9 cellular contexts compared by ENCODE assay signal in the genomic region with DNA sequence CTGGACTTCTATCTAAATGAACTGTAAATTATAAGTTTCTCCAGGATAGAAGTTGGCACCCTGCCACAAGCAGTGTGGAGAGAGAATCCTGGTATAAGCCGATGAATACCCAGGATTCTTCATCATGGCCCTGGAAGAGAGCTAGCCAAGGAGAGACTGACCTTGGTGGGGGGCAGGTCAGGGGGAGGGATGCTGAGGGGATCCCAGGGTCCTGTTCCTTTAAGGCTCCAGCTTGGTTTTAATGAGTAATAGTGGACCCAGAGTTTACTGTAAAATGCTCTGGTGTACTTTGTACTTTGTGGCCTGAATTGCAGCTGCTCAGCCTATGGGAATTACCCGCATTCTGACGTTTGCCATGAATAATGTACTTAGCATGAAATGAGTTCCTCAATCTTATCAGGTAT. TPM values are rescaled to one million over a fixed set of nuclear protein-coding genes. Genes with fewer than 3 reads are reported as not detected.
A peak's percentile ranks its signal among the peaks of the same experiment; 100 is the strongest.
DNase-seq lines count a peak whose midpoint lies in the region; ATAC-seq and TF ChIP-seq lines count a peak whose summit lies in the region.
"Had no signal": no experiment of that assay in that cellular context is flagged by ENCODE, and none has a peak within 500 bp of the region (broad histone marks: within the 10 kb centered on the region; RNA-seq: fewer than 3 reads in every experiment).

No MANE protein-coding gene starts in this region.

- BruUV-seq in MCF 10A (replicated peaks; lab: Mats Ljungman, UMichigan) = no TSS peak

- intact Hi-C loops in MCF 10A (cut with micrococcal nuclease) = no loop called here

- no peak overlapping the region for H3K27ac Mint-ChIP-seq in MCF 10A (ENCODE audit: low read depth, unreplicated experiment)
- H3K27ac Mint-ChIP-seq: activated naive CD4-positive, alpha-beta T cell treated with anti-CD3 and anti-CD28 coated beads, Interleukin-2, amount 50 U/mL, for 72 hours had no signal

- no peaks in the 10 kb centered on the region for H3K27me3 Mint-ChIP-seq in MCF 10A (ENCODE audit: insufficient read depth, unreplicated experiment)

- no peak overlapping the region for H3K4me3 ChIP-seq in skeletal muscle cell (ENCODE audit: low read depth, low read length)

- H3K36me3 Mint-ChIP-seq in MCF 10A (ENCODE audit: insufficient read depth, unreplicated experiment) = peaks cover 6% of the 10 kb centered on the region
- H3K36me3 Mint-ChIP-seq: activated naive CD4-positive, alpha-beta T cell treated with anti-CD3 and anti-CD28 coated beads, Interleukin-2, amount 50 U/mL, for 72 hours had no signal

- DNase-seq in MCF 10A (ENCODE audit: unreplicated experiment) = peak; percentile 56
- peak; percentile 77 for DNase-seq in skeletal muscle cell (ENCODE audit: low read depth)
- no peak for DNase-seq in AML-193 (lab: John Stamatoyannopoulos, UW)
- DNase-seq in activated CD4-positive, CD25-positive, alpha-beta regulatory T cell treated with anti-CD3 and anti-CD28 coated beads, Interleukin-2, amount 50 U/mL, for 72 hours = no peak
- DNase-seq in kidney glomerular epithelial cell (lab: John Stamatoyannopoulos, UW) = no peak
- DNase-seq in SIG-M5 treated with dmso at 0.1 percent for 504 hours (lab: John Stamatoyannopoulos, UW; ENCODE audit: unreplicated experiment) = no peak

- ATAC-seq in GM19023 (IDR thresholded peaks at IDR 0.05; ENCODE audit: unreplicated experiment) = peak; percentile 52
- peak; percentile 29 for ATAC-seq in HG03196 (IDR thresholded peaks at IDR 0.05; ENCODE audit: unreplicated experiment)
- ATAC-seq: activated naive CD4-positive, alpha-beta T cell treated with anti-CD3 and anti-CD28 coated beads, Interleukin-2, amount 50 U/mL, for 72 hours had no signal

- H3K9me3 Mint-ChIP-seq in MCF 10A (ENCODE audit: unreplicated experiment) = no peaks in the 10 kb centered on the region
- H3K9me3 Mint-ChIP-seq: activated naive CD4-positive, alpha-beta T cell treated with anti-CD3 and anti-CD28 coated beads, Interleukin-2, amount 50 U/mL, for 72 hours had no signal

- POLR2A ChIA-PET in MCF 10A (lab: Yijun Ruan, JAX) = interaction anchor here (0.7 kb wide), 1 partner anchor 17 kb away, joined by 4 read pairs; a partner anchor contains a TSS

- no peak for TF ChIP-seq CTCF in MCF 10A (IDR thresholded peaks at IDR 0.05; ENCODE audit: unreplicated experiment)

- CTCF ChIA-PET in MCF 10A (lab: Yijun Ruan, JAX) = interaction anchor here (0.5 kb wide), 1 partner anchor 17 kb away, joined by 3 read pairs; a partner anchor contains a TSS

- no peak overlapping the region for H3K4me3 Mint-ChIP-seq in MCF 10A (ENCODE audit: unreplicated experiment)

- peaks cover 29% of the 10 kb centered on the region for H3K4me1 Mint-ChIP-seq in MCF 10A (ENCODE audit: insufficient read depth, unreplicated experiment)

RNA-seq across cellular contexts. Expression of a gene that starts 16.9 kb away (rescaled TPM):
- 1.6 and 2.4 TPM in 2 replicates for total RNA-seq in MCF 10A (2022)
- total RNA-seq: activated naive CD4-positive, alpha-beta T cell treated with anti-CD3 and anti-CD28 coated beads, Interleukin-2, amount 50 U/mL, for 72 hours had no signal

Comparison
In these comparisons a context has a peak if more than half of its experiments do, and no peak if none do; other contexts are left out.
1. DNase-seq: peak in MCF 10A (single experiment) and skeletal muscle cell (single experiment); none in AML-193 (0 of 2), activated CD4-positive, CD25-positive, alpha-beta regulatory T cell treated with anti-CD3 and anti-CD28 coated beads, Interleukin-2, amount 50 U/mL, for 72 hours (single experiment), kidney glomerular epithelial cell (single experiment) and SIG-M5 treated with dmso at 0.1 percent for 504 hours (single experiment).